ENCODE assay signal across 11 cellular contexts in the genomic region with DNA sequence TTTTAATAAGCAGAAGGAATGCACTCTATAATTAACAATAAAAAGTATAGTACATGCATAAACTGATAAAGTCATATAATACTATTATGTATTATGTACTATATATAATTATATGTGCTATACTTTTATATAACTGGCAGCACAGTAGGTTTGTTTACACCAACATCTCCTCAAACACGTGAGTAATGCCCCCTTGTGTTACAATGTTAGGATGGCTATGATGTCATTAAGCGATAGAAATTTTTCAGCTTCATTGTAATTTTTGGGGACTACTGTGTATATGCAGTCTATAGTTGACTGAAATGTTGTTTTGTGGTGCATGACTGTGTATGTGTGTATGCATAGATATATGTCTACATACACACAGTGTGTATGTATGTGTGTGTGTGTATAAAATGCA.
A peak's percentile ranks its signal among the peaks of the same experiment; 100 is the strongest.
DNase-seq lines count a peak whose midpoint lies in the region; ATAC-seq and TF ChIP-seq lines count a peak whose summit lies in the region.
"Had no signal": no experiment of that assay in that cellular context is flagged by ENCODE, and none has a peak within 500 bp of the region (broad histone marks: within the 10 kb centered on the region; RNA-seq: fewer than 3 reads in every experiment).

No MANE protein-coding gene starts in this region.

- H3K36me3 Mint-ChIP-seq in activated T-helper 1 cell treated with anti-CD3 and anti-CD28 coated beads, Interleukin-12 subunit alpha, Interleukin-12 subunit beta, Interleukin-2, Interleukin-4 antibody, amounts not matched to agents 30 ng/mL and 10 ng/mL and 1 ng/mL, durations not matched to agents 14 hours and 24 hours and 36 hours (ENCODE audit: low read depth), result peaks cover 10% of the 10 kb centered on the region

- peak; percentile 23 for TF ChIP-seq CTCF in astrocyte of the spinal cord (IDR thresholded peaks at IDR 0.05; ENCODE audit: low read depth, low read length)

- DNase-seq in EL, result peak; percentile 12
- peak; percentile 16 for DNase-seq in KBM-7
- no peak for DNase-seq in astrocyte of the spinal cord (ENCODE audit: low read depth, low spot score)
- peak; percentile 2 for DNase-seq in myocyte (ENCODE audit: low read depth)
- DNase-seq in dedifferentiated amniotic fluid mesenchymal stem cell (ENCODE audit: extremely low spot score), result no peak
- DNase-seq in activated T-helper 1 cell treated with anti-CD3 and anti-CD28 coated beads, Interleukin-12 subunit alpha, Interleukin-12 subunit beta, Interleukin-2, Interleukin-4 antibody, amounts not matched to agents 30 ng/mL and 10 ng/mL and 1 ng/mL, durations not matched to agents 14 hours and 24 hours and 36 hours (ENCODE audit: low spot score), result no peak
- DNase-seq: NCI-H1048; stimulated activated CD4-positive, alpha-beta T cell treated with anti-CD3 and anti-CD28 coated beads, Interleukin-2, amount 100 ng/mL, for 48 hours; T1000 had no signal

- no peaks in the 10 kb centered on the region for H3K9me3 Mint-ChIP-seq in activated T-helper 1 cell treated with anti-CD3 and anti-CD28 coated beads, Interleukin-12 subunit alpha, Interleukin-12 subunit beta, Interleukin-2, Interleukin-4 antibody, amounts not matched to agents 30 ng/mL and 10 ng/mL and 1 ng/mL, durations not matched to agents 14 hours and 24 hours and 36 hours
- H3K9me3 Mint-ChIP-seq: brain had no signal

- H3K27me3 Mint-ChIP-seq in activated T-helper 1 cell treated with anti-CD3 and anti-CD28 coated beads, Interleukin-12 subunit alpha, Interleukin-12 subunit beta, Interleukin-2, Interleukin-4 antibody, amounts not matched to agents 30 ng/mL and 10 ng/mL and 1 ng/mL, durations not matched to agents 14 hours and 24 hours and 36 hours (ENCODE audit: insufficient read depth), result no peaks in the 10 kb centered on the region
- H3K27me3 Mint-ChIP-seq: brain had no signal

- intact Hi-C loops in activated T-helper 1 cell treated with anti-CD3 and anti-CD28 coated beads, Interleukin-12 subunit alpha, Interleukin-12 subunit beta, Interleukin-2, Interleukin-4 antibody, amounts not matched to agents 30 ng/mL and 10 ng/mL and 1 ng/mL, durations not matched to agents 14 hours and 24 hours and 36 hours (cut with micrococcal nuclease), result loop anchor here (5.0 kb wide), 1 partner anchor 99 kb away; the partner anchor contains the start of gene SLMAP

- in situ Hi-C loops in KBM-7 (cut with MboI; ENCODE audit: low pct_unique_long_range_greater_than_20kb, low sequenced_read_pairs) (no loop called here), astrocyte of the spinal cord (cut with HindIII; ENCODE audit: low sequenced_read_pairs) (no loop called here)

- H3K27ac Mint-ChIP-seq in activated T-helper 1 cell treated with anti-CD3 and anti-CD28 coated beads, Interleukin-12 subunit alpha, Interleukin-12 subunit beta, Interleukin-2, Interleukin-4 antibody, amounts not matched to agents 30 ng/mL and 10 ng/mL and 1 ng/mL, durations not matched to agents 14 hours and 24 hours and 36 hours, result no peak overlapping the region
- H3K27ac Mint-ChIP-seq: brain had no signal

- H3K4me3 Mint-ChIP-seq in activated T-helper 1 cell treated with anti-CD3 and anti-CD28 coated beads, Interleukin-12 subunit alpha, Interleukin-12 subunit beta, Interleukin-2, Interleukin-4 antibody, amounts not matched to agents 30 ng/mL and 10 ng/mL and 1 ng/mL, durations not matched to agents 14 hours and 24 hours and 36 hours, result no peak overlapping the region
- H3K4me3 Mint-ChIP-seq: brain had no signal

- H3K4me3 ChIP-seq in astrocyte of the spinal cord (ENCODE audit: low read depth, low read length), result no peak overlapping the region

- ATAC-seq in HG03439 (IDR thresholded peaks at IDR 0.05; ENCODE audit: unreplicated experiment), result no peak

- no peaks in the 10 kb centered on the region for H3K4me1 Mint-ChIP-seq in activated T-helper 1 cell treated with anti-CD3 and anti-CD28 coated beads, Interleukin-12 subunit alpha, Interleukin-12 subunit beta, Interleukin-2, Interleukin-4 antibody, amounts not matched to agents 30 ng/mL and 10 ng/mL and 1 ng/mL, durations not matched to agents 14 hours and 24 hours and 36 hours (ENCODE audit: low read depth)
- H3K4me1 Mint-ChIP-seq: brain had no signal

Comparison
In these comparisons a context has a peak if more than half of its experiments do, and no peak if none do; other contexts are left out.
1. DNase-seq: peak in EL (single experiment), KBM-7 (single experiment) and myocyte (single experiment); none in astrocyte of the spinal cord (single experiment), dedifferentiated amniotic fluid mesenchymal stem cell (single experiment) and activated T-helper 1 cell treated with anti-CD3 and anti-CD28 coated beads, Interleukin-12 subunit alpha, Interleukin-12 subunit beta, Interleukin-2, Interleukin-4 antibody, amounts not matched to agents 30 ng/mL and 10 ng/mL and 1 ng/mL, durations not matched to agents 14 hours and 24 hours and 36 hours (single experiment).